1 cellular context compared by ENCODE assay signal in the genomic region with DNA sequence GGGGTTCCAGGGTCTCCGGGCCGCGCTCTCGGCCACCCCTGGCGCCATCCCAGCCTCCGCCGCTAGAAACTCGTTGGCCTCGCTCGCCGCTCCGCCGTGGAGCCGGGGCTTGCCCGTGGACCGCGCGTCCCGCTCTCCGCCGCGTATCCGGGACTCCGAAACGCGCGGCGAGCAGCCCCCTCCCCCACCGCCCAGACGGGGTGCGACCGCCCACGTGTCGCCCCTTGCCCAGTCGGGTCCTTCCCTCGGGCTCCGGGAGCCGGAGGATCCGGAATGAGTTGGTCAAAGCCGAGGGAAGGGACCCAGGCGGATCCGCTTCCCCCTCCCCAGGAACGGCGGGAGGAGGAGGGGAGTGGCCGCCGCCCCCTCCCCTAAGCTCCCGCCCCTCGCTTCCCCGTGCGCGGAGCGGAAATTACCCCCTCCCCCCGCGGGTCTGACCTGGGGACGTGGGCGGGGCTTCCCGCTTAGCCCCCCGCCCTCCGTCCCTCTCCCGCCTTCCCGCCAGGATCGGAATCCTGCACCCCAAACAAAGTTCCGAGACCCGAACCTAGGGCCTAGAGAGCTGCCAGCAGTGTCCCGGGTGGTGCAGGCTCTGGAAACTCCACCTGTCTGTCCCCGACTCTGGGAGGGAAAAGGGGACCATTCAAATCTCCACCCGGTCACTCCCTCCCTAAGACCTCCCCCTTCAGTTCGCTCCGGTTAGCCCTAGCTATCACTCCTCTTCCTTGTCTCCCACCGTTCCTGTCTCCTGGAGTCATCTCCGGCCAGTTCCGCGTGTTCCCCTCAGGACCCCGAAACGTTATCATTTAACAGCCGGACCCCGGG.
TF ChIP-seq lines count a peak whose summit lies in the region.

No MANE protein-coding gene starts in this region.

TF ChIP-seq in HepG2, 621 proteins besides CTCF, POLR2A, EP300 and RAD21 (continued from another document and continues in another):
- TF ChIP-seq, protein P1, sequence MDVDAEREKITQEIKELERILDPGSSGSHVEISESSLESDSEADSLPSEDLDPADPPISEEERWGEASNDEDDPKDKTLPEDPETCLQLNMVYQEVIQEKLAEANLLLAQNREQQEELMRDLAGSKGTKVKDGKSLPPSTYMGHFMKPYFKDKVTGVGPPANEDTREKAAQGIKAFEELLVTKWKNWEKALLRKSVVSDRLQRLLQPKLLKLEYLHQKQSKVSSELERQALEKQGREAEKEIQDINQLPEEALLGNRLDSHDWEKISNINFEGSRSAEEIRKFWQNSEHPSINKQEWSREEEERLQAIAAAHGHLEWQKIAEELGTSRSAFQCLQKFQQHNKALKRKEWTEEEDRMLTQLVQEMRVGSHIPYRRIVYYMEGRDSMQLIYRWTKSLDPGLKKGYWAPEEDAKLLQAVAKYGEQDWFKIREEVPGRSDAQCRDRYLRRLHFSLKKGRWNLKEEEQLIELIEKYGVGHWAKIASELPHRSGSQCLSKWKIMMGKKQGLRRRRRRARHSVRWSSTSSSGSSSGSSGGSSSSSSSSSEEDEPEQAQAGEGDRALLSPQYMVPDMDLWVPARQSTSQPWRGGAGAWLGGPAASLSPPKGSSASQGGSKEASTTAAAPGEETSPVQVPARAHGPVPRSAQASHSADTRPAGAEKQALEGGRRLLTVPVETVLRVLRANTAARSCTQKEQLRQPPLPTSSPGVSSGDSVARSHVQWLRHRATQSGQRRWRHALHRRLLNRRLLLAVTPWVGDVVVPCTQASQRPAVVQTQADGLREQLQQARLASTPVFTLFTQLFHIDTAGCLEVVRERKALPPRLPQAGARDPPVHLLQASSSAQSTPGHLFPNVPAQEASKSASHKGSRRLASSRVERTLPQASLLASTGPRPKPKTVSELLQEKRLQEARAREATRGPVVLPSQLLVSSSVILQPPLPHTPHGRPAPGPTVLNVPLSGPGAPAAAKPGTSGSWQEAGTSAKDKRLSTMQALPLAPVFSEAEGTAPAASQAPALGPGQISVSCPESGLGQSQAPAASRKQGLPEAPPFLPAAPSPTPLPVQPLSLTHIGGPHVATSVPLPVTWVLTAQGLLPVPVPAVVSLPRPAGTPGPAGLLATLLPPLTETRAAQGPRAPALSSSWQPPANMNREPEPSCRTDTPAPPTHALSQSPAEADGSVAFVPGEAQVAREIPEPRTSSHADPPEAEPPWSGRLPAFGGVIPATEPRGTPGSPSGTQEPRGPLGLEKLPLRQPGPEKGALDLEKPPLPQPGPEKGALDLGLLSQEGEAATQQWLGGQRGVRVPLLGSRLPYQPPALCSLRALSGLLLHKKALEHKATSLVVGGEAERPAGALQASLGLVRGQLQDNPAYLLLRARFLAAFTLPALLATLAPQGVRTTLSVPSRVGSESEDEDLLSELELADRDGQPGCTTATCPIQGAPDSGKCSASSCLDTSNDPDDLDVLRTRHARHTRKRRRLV (CRISPR knock-in tag; IDR thresholded peaks at IDR 0.05) = peak; percentile 88; the same call in 1 of the 2 replicates
- TF ChIP-seq EEA1 (CRISPR knock-in tag; IDR thresholded peaks at IDR 0.05; ENCODE audit: borderline replicate concordance) = peak; percentile 30; the same call in 1 of the 2 replicates
- TF ChIP-seq ZNF251 (CRISPR knock-in tag; IDR thresholded peaks at IDR 0.05) = no peak
- peak; percentile 98 for TF ChIP-seq ERF (CRISPR knock-in tag; IDR thresholded peaks at IDR 0.05)
- TF ChIP-seq, protein P2, sequence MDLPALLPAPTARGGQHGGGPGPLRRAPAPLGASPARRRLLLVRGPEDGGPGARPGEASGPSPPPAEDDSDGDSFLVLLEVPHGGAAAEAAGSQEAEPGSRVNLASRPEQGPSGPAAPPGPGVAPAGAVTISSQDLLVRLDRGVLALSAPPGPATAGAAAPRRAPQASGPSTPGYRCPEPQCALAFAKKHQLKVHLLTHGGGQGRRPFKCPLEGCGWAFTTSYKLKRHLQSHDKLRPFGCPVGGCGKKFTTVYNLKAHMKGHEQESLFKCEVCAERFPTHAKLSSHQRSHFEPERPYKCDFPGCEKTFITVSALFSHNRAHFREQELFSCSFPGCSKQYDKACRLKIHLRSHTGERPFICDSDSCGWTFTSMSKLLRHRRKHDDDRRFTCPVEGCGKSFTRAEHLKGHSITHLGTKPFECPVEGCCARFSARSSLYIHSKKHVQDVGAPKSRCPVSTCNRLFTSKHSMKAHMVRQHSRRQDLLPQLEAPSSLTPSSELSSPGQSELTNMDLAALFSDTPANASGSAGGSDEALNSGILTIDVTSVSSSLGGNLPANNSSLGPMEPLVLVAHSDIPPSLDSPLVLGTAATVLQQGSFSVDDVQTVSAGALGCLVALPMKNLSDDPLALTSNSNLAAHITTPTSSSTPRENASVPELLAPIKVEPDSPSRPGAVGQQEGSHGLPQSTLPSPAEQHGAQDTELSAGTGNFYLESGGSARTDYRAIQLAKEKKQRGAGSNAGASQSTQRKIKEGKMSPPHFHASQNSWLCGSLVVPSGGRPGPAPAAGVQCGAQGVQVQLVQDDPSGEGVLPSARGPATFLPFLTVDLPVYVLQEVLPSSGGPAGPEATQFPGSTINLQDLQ (CRISPR knock-in tag; IDR thresholded peaks at IDR 0.05) = peak; percentile 84
- TF ChIP-seq, protein P3, sequence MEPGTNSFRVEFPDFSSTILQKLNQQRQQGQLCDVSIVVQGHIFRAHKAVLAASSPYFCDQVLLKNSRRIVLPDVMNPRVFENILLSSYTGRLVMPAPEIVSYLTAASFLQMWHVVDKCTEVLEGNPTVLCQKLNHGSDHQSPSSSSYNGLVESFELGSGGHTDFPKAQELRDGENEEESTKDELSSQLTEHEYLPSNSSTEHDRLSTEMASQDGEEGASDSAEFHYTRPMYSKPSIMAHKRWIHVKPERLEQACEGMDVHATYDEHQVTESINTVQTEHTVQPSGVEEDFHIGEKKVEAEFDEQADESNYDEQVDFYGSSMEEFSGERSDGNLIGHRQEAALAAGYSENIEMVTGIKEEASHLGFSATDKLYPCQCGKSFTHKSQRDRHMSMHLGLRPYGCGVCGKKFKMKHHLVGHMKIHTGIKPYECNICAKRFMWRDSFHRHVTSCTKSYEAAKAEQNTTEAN (CRISPR knock-in tag; conservative IDR thresholded peaks at IDR 0.05) = peak; percentile 86
- TF ChIP-seq, protein P4, sequence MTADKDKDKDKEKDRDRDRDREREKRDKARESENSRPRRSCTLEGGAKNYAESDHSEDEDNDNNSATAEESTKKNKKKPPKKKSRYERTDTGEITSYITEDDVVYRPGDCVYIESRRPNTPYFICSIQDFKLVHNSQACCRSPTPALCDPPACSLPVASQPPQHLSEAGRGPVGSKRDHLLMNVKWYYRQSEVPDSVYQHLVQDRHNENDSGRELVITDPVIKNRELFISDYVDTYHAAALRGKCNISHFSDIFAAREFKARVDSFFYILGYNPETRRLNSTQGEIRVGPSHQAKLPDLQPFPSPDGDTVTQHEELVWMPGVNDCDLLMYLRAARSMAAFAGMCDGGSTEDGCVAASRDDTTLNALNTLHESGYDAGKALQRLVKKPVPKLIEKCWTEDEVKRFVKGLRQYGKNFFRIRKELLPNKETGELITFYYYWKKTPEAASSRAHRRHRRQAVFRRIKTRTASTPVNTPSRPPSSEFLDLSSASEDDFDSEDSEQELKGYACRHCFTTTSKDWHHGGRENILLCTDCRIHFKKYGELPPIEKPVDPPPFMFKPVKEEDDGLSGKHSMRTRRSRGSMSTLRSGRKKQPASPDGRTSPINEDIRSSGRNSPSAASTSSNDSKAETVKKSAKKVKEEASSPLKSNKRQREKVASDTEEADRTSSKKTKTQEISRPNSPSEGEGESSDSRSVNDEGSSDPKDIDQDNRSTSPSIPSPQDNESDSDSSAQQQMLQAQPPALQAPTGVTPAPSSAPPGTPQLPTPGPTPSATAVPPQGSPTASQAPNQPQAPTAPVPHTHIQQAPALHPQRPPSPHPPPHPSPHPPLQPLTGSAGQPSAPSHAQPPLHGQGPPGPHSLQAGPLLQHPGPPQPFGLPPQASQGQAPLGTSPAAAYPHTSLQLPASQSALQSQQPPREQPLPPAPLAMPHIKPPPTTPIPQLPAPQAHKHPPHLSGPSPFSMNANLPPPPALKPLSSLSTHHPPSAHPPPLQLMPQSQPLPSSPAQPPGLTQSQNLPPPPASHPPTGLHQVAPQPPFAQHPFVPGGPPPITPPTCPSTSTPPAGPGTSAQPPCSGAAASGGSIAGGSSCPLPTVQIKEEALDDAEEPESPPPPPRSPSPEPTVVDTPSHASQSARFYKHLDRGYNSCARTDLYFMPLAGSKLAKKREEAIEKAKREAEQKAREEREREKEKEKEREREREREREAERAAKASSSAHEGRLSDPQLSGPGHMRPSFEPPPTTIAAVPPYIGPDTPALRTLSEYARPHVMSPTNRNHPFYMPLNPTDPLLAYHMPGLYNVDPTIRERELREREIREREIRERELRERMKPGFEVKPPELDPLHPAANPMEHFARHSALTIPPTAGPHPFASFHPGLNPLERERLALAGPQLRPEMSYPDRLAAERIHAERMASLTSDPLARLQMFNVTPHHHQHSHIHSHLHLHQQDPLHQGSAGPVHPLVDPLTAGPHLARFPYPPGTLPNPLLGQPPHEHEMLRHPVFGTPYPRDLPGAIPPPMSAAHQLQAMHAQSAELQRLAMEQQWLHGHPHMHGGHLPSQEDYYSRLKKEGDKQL (CRISPR knock-in tag; IDR thresholded peaks at IDR 0.05; ENCODE audit: low read depth) = peak; percentile 24; the same call in 1 of the 2 replicates
- TF ChIP-seq, protein P5, sequence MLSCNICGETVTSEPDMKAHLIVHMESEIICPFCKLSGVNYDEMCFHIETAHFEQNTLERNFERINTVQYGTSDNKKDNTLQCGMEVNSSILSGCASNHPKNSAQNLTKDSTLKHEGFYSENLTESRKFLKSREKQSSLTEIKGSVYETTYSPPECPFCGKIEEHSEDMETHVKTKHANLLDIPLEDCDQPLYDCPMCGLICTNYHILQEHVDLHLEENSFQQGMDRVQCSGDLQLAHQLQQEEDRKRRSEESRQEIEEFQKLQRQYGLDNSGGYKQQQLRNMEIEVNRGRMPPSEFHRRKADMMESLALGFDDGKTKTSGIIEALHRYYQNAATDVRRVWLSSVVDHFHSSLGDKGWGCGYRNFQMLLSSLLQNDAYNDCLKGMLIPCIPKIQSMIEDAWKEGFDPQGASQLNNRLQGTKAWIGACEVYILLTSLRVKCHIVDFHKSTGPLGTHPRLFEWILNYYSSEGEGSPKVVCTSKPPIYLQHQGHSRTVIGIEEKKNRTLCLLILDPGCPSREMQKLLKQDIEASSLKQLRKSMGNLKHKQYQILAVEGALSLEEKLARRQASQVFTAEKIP (CRISPR knock-in tag; IDR thresholded peaks at IDR 0.05; ENCODE audit: borderline replicate concordance) = no peak
- TF ChIP-seq HMGA1 (CRISPR knock-in tag; conservative IDR thresholded peaks at IDR 0.05) = no peak
- no peak for TF ChIP-seq IKZF1 (IDR thresholded peaks at IDR 0.05)
- TF ChIP-seq ZNF558 (CRISPR knock-in tag; IDR thresholded peaks at IDR 0.05; ENCODE audit: borderline replicate concordance) = peak; percentile 38
- peak; percentile 60; the same call in 1 of the 2 replicates for TF ChIP-seq ZNF20 (CRISPR knock-in tag; IDR thresholded peaks at IDR 0.05)
- TF ChIP-seq TOPORS (CRISPR knock-in tag; IDR thresholded peaks at IDR 0.05) = 0 out of 2 replicates have a peak, but pooled peaks have one; percentile 28
- TF ChIP-seq ISL2 (CRISPR knock-in tag; IDR thresholded peaks at IDR 0.05) = peak; percentile 52; the same call in 1 of the 2 replicates
- peak; percentile 80 for TF ChIP-seq MXD4 (CRISPR knock-in tag; IDR thresholded peaks at IDR 0.05)
- no peak for TF ChIP-seq NFATC3 (CRISPR knock-in tag; IDR thresholded peaks at IDR 0.05)
- TF ChIP-seq, protein P6, sequence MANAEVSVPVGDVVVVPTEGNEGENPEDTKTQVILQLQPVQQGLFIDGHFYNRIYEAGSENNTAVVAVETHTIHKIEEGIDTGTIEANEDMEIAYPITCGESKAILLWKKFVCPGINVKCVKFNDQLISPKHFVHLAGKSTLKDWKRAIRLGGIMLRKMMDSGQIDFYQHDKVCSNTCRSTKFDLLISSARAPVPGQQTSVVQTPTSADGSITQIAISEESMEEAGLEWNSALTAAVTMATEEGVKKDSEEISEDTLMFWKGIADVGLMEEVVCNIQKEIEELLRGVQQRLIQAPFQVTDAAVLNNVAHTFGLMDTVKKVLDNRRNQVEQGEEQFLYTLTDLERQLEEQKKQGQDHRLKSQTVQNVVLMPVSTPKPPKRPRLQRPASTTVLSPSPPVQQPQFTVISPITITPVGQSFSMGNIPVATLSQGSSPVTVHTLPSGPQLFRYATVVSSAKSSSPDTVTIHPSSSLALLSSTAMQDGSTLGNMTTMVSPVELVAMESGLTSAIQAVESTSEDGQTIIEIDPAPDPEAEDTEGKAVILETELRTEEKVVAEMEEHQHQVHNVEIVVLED (CRISPR knock-in tag; IDR thresholded peaks at IDR 0.05; ENCODE audit: borderline replicate concordance) = peak; percentile 73
- no peak; the same call in 1 of the 2 replicates for TF ChIP-seq ZNF441 (CRISPR knock-in tag; IDR thresholded peaks at IDR 0.05; ENCODE audit: borderline replicate concordance)
- TF ChIP-seq POGZ (CRISPR knock-in tag; IDR thresholded peaks at IDR 0.05) = peak; percentile 76; the same call in 1 of the 2 replicates
- peak; percentile 13; the same call in 1 of the 2 replicates for TF ChIP-seq ADNP (CRISPR knock-in tag; IDR thresholded peaks at IDR 0.05)
- TF ChIP-seq HNRNPL (IDR thresholded peaks at IDR 0.05; ENCODE audit: low read depth, low read length) = 0 out of 2 replicates have a peak, but pooled peaks have one; percentile 9
- TF ChIP-seq XRCC5 (optimal IDR thresholded peaks at IDR 0.05; ENCODE audit: low read length) = no peak
- TF ChIP-seq RARA (CRISPR knock-in tag; IDR thresholded peaks at IDR 0.05) = peak; percentile 68
- TF ChIP-seq ZNF335 (CRISPR knock-in tag; IDR thresholded peaks at IDR 0.05) = 0 out of 2 replicates have a peak, but pooled peaks have one; percentile 58
- TF ChIP-seq AGO2 (optimal IDR thresholded peaks at IDR 0.05; ENCODE audit: low read depth, low read length) = peak; percentile 98
- no peak for TF ChIP-seq JUNB (CRISPR knock-in tag; IDR thresholded peaks at IDR 0.05; ENCODE audit: borderline replicate concordance)
- TF ChIP-seq MZF1 (CRISPR knock-in tag; IDR thresholded peaks at IDR 0.05; ENCODE audit: borderline replicate concordance) = no peak; the same call in 1 of the 2 replicates
- TF ChIP-seq ETV6 (CRISPR knock-in tag; conservative IDR thresholded peaks at IDR 0.05) = peak; percentile 91
- TF ChIP-seq, protein P7, sequence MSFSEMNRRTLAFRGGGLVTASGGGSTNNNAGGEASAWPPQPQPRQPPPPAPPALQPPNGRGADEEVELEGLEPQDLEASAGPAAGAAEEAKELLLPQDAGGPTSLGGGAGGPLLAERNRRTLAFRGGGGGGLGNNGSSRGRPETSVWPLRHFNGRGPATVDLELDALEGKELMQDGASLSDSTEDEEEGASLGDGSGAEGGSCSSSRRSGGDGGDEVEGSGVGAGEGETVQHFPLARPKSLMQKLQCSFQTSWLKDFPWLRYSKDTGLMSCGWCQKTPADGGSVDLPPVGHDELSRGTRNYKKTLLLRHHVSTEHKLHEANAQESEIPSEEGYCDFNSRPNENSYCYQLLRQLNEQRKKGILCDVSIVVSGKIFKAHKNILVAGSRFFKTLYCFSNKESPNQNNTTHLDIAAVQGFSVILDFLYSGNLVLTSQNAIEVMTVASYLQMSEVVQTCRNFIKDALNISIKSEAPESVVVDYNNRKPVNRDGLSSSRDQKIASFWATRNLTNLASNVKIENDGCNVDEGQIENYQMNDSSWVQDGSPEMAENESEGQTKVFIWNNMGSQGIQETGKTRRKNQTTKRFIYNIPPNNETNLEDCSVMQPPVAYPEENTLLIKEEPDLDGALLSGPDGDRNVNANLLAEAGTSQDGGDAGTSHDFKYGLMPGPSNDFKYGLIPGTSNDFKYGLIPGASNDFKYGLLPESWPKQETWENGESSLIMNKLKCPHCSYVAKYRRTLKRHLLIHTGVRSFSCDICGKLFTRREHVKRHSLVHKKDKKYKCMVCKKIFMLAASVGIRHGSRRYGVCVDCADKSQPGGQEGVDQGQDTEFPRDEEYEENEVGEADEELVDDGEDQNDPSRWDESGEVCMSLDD (CRISPR knock-in tag; IDR thresholded peaks at IDR 0.05; ENCODE audit: borderline replicate concordance) = peak; percentile 72
- TF ChIP-seq ZNF615 (CRISPR knock-in tag; IDR thresholded peaks at IDR 0.05; ENCODE audit: borderline replicate concordance) = peak; percentile 97
- TF ChIP-seq ZNF224 (CRISPR knock-in tag; IDR thresholded peaks at IDR 0.05) = no peak; the same call in 1 of the 2 replicates
